1 cellular context compared by ENCODE assay signal in the genomic region with DNA sequence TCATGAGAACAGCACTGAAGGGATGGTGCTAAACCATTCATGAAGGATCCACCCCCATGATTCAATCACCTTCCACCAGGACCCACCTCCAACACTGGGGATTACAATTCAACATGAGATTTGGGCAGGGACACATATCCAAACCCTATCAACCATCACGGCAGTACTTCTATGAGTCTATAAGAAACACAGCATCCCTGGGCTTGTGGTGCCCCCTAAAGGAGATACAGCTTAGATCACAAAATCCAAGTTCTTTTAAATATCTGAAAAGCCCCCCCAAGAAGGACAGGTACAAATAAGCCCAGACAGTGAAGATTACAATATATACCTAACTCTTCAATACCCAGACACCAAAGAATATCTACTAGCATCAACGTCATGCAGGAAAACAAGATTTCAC.
TF ChIP-seq lines count a peak whose summit lies in the region.

No MANE protein-coding gene starts in this region.

TF ChIP-seq in Ishikawa, 13 proteins besides CTCF, POLR2A, EP300 and RAD21 (continued from another document):
- TF ChIP-seq YY1 (IDR thresholded peaks at IDR 0.05; ENCODE audit: low read depth) (no peak), CREB1 (IDR thresholded peaks at IDR 0.05; ENCODE audit: low read depth) (no peak), ZBTB7A (IDR thresholded peaks at IDR 0.05; ENCODE audit: low read depth) (no peak)
TF ChIP-seq in Ishikawa: peak in this region for 0.
